ENCODE assay signal across 1 cellular context in genomic region chr1:41278076-41278475, GRCh38.
TF ChIP-seq lines count a peak whose summit lies in the region.

No MANE protein-coding gene starts in this region.

TF ChIP-seq in GM23338, 12 proteins besides CTCF, POLR2A, EP300 and RAD21 (continued from another document):
- TF ChIP-seq ZNF462 (CRISPR knock-in tag; IDR thresholded peaks at IDR 0.05) (no peak), EZH2phosphoT487 (IDR thresholded peaks at IDR 0.05; ENCODE audit: unreplicated experiment) (no peak), POLR2AphosphoS5 (IDR thresholded peaks at IDR 0.05; ENCODE audit: low read depth) (no peak), EZH2 (IDR thresholded peaks at IDR 0.05; ENCODE audit: low read depth, unreplicated experiment) (no peak)
- TF ChIP-seq, protein P1, sequence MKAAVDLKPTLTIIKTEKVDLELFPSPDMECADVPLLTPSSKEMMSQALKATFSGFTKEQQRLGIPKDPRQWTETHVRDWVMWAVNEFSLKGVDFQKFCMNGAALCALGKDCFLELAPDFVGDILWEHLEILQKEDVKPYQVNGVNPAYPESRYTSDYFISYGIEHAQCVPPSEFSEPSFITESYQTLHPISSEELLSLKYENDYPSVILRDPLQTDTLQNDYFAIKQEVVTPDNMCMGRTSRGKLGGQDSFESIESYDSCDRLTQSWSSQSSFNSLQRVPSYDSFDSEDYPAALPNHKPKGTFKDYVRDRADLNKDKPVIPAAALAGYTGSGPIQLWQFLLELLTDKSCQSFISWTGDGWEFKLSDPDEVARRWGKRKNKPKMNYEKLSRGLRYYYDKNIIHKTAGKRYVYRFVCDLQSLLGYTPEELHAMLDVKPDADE (IDR thresholded peaks at IDR 0.05), result no peak
- TF ChIP-seq, protein P2, sequence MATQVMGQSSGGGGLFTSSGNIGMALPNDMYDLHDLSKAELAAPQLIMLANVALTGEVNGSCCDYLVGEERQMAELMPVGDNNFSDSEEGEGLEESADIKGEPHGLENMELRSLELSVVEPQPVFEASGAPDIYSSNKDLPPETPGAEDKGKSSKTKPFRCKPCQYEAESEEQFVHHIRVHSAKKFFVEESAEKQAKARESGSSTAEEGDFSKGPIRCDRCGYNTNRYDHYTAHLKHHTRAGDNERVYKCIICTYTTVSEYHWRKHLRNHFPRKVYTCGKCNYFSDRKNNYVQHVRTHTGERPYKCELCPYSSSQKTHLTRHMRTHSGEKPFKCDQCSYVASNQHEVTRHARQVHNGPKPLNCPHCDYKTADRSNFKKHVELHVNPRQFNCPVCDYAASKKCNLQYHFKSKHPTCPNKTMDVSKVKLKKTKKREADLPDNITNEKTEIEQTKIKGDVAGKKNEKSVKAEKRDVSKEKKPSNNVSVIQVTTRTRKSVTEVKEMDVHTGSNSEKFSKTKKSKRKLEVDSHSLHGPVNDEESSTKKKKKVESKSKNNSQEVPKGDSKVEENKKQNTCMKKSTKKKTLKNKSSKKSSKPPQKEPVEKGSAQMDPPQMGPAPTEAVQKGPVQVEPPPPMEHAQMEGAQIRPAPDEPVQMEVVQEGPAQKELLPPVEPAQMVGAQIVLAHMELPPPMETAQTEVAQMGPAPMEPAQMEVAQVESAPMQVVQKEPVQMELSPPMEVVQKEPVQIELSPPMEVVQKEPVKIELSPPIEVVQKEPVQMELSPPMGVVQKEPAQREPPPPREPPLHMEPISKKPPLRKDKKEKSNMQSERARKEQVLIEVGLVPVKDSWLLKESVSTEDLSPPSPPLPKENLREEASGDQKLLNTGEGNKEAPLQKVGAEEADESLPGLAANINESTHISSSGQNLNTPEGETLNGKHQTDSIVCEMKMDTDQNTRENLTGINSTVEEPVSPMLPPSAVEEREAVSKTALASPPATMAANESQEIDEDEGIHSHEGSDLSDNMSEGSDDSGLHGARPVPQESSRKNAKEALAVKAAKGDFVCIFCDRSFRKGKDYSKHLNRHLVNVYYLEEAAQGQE (IDR thresholded peaks at IDR 0.05; ENCODE audit: unreplicated experiment), result no peak
TF ChIP-seq in GM23338: peak in this region for 0.
